Comparison of ENCODE assay signal across 8 cellular contexts in the genomic region with DNA sequence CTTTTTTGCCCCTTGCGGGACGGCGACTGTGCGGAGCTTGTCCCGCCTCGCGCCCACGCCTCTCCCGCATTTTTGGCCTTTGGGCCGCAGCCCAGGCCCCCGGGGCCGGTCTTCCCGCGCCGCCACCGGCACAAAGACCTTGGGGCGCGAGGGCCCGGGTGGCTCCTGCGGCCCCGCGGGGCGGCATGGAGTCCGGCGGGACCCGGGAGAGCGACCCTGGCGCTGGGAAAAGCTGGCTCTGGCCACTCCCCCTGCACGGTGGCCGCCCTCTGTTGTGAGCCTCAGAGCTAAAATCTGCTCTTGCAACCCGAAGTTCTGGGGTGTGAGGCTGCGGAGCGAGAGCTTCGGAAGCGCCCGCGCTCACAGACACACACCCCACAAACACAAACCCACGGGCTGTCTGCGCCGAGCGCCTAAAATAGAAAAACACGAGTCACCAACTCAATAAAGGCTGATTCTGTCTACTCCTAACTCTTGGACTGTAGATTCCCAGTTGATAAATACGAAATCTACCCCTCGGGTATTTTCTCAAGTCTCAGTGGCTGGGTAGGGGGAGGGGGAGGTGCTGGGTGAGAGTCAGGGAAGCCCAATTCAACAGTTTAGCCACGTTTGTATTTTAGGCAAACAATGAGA. TPM values are rescaled to one million over a fixed set of nuclear protein-coding genes. Genes with fewer than 3 reads are reported as not detected.
DNase-seq lines count a peak whose midpoint lies in the region; ATAC-seq and TF ChIP-seq lines count a peak whose summit lies in the region.

No MANE protein-coding gene starts in this region.

- no peaks in the 10 kb centered on the region for H3K36me3 Mint-ChIP-seq in activated CD8-positive, alpha-beta memory T cell treated with anti-CD3 and anti-CD28 coated beads, Interleukin-2, amount 10 ng/mL, durations not matched to agents 7 days and 5 days
- no peaks in the 10 kb centered on the region for H3K36me3 Mint-ChIP-seq in natural killer cell

- H2AFZ ChIP-seq in fibroblast of lung (ENCODE audit: low read length) = peak overlapping the region; percentile 80

- H3K4me3 Mint-ChIP-seq in activated CD8-positive, alpha-beta memory T cell treated with anti-CD3 and anti-CD28 coated beads, Interleukin-2, amount 10 ng/mL, durations not matched to agents 7 days and 5 days = peak overlapping the region; percentile 70
- peak overlapping the region; percentile 88 for H3K4me3 Mint-ChIP-seq in natural killer cell

- H3K27ac Mint-ChIP-seq in activated CD8-positive, alpha-beta memory T cell treated with anti-CD3 and anti-CD28 coated beads, Interleukin-2, amount 10 ng/mL, durations not matched to agents 7 days and 5 days = peak overlapping the region; percentile 54
- no peak overlapping the region for H3K27ac Mint-ChIP-seq in natural killer cell

- ATAC-seq in activated CD8-positive, alpha-beta memory T cell treated with anti-CD3 and anti-CD28 coated beads, Interleukin-2, amount 10 ng/mL, durations not matched to agents 7 days and 5 days = peak; percentile 11
- peak in 1 of 3 donors; percentile 16 for ATAC-seq in natural killer cell

- no peaks in the 10 kb centered on the region for H3K27me3 ChIP-seq in fibroblast of lung (ENCODE audit: control insufficient read depth, insufficient read depth, low read length)
- H3K27me3 ChIP-seq in transverse colon = peaks cover 18% of the 10 kb centered on the region

- peak overlapping the region; percentile 46 for H3K9ac ChIP-seq in fibroblast of lung (ENCODE audit: insufficient read depth, low read length)

- peak overlapping the region; percentile 98 for H3K27ac ChIP-seq in HEK293 (ENCODE audit: extremely low read depth, low read depth, low read length)
- no peak overlapping the region for H3K27ac ChIP-seq in fibroblast of lung (ENCODE audit: insufficient read depth, low read length)
- peak overlapping the region; percentile 86 to 92 (median 90) for H3K27ac ChIP-seq in transverse colon

- peak; percentile 36 for TF ChIP-seq POLR2A in transverse colon (IDR thresholded peaks at IDR 0.05)

- intact Hi-C loops in natural killer cell (cut with micrococcal nuclease) (no loop called here), transverse colon (cut with DNase I; ENCODE audit: low total_unique reads) (loop anchor here (10.0 kb wide), 1 partner anchor 91 kb away; a partner anchor contains a TSS)

- peaks cover 20% of the 10 kb centered on the region for H3K4me1 Mint-ChIP-seq in activated CD8-positive, alpha-beta memory T cell treated with anti-CD3 and anti-CD28 coated beads, Interleukin-2, amount 10 ng/mL, durations not matched to agents 7 days and 5 days
- H3K4me1 Mint-ChIP-seq in natural killer cell = peaks cover 18 to 19% of the 10 kb centered on the region in 2 donors

- H3K4me2 ChIP-seq in fibroblast of lung (ENCODE audit: extremely low read depth, insufficient read depth, low read length) = peak overlapping the region; percentile 69

- H3K9me3 ChIP-seq in HEK293 (ENCODE audit: control insufficient read depth, insufficient read depth, low read depth, low read length) (no peaks in the 10 kb centered on the region), fibroblast of lung (ENCODE audit: control insufficient read depth, insufficient read depth, low read depth, low read length) (no peaks in the 10 kb centered on the region), transverse colon (no peaks in the 10 kb centered on the region)

- H4K20me1 ChIP-seq in fibroblast of lung (ENCODE audit: control insufficient read depth, extremely low read depth, insufficient read depth, low read length) = no peaks in the 10 kb centered on the region

- H3K4me1 ChIP-seq in HEK293 (ENCODE audit: control insufficient read depth, insufficient read depth, low read length) (peaks cover 4% of the 10 kb centered on the region; the same call in 1 of the 2 replicates), fibroblast of lung (ENCODE audit: control insufficient read depth, extremely low read depth, insufficient read depth, low read length) (no peaks in the 10 kb centered on the region), transverse colon (peaks cover 5 to 21% (median 14%) of the 10 kb centered on the region in 4 donors)

- CTCF ChIA-PET in HEK293 (lab: Yijun Ruan, JAX) = interaction anchor here (0.5 to 1.5 kb wide), 10 partner anchors 8 to 589 kb away, joined by 3 to 5 read pairs (median 3); no protein-coding TSS in a partner anchor
- CTCF ChIA-PET in activated CD8-positive, alpha-beta memory T cell treated with anti-CD3 and anti-CD28 coated beads, Interleukin-2, amount 10 ng/mL, durations not matched to agents 7 days and 5 days (lab: Charles Lee) = interaction anchor here (0.7 to 4.2 kb wide), 9 partner anchors 9 to 733 kb away, joined by 3 to 59 read pairs (median 3); a partner anchor contains a TSS

- no peak for TF ChIP-seq EP300 in transverse colon (IDR thresholded peaks at IDR 0.05; ENCODE audit: low read depth)

- H3K79me2 ChIP-seq in fibroblast of lung (ENCODE audit: control insufficient read depth, insufficient read depth, low read length) = no peaks in the 10 kb centered on the region

- peaks cover 18% of the 10 kb centered on the region for H3K27me3 Mint-ChIP-seq in activated CD8-positive, alpha-beta memory T cell treated with anti-CD3 and anti-CD28 coated beads, Interleukin-2, amount 10 ng/mL, durations not matched to agents 7 days and 5 days
- peaks cover 5 to 19% of the 10 kb centered on the region in 2 donors for H3K27me3 Mint-ChIP-seq in natural killer cell (ENCODE audit: low read depth in 2 of 2)

- DNase-seq in DMS79 treated with DMSO at 0.1 percent for 48 hours (lab: John Stamatoyannopoulos, UW) (peak; percentile 82), NCI-H2227 (lab: John Stamatoyannopoulos, UW; ENCODE audit: unreplicated experiment) (peak; percentile 77), fibroblast of lung (ENCODE audit: low read depth in 2 of 2) (no peak), natural killer cell (peak; percentile 18), transverse colon (peak; percentile 59), cerebellar nuclear complex (lab: John Stamatoyannopoulos, UW) (no peak)
- peak; percentile 43 for DNase-seq in activated CD8-positive, alpha-beta memory T cell treated with anti-CD3 and anti-CD28 coated beads, Interleukin-2, amount 10 ng/mL, durations not matched to agents 7 days and 5 days

- WGBS in transverse colon (ENCODE audit: low coverage in 1 of 2), 2 donors = 0% methylated on average over 3 to 44 of the region's 45 CpGs

- H3K9me3 Mint-ChIP-seq in activated CD8-positive, alpha-beta memory T cell treated with anti-CD3 and anti-CD28 coated beads, Interleukin-2, amount 10 ng/mL, durations not matched to agents 7 days and 5 days (ENCODE audit: low read depth) = no peaks in the 10 kb centered on the region
- H3K9me3 Mint-ChIP-seq in natural killer cell = no peaks in the 10 kb centered on the region

- POLR2A ChIA-PET in HEK293 (lab: Yijun Ruan, JAX) = interaction anchor here (0.6 to 1.9 kb wide), 6 partner anchors 11 to 417 kb away, joined by 3 to 10 read pairs (median 5); a partner anchor contains a TSS

- TF ChIP-seq CTCF in HEK293 (tag by site-specific recombination; IDR thresholded peaks at IDR 0.05) (peak; percentile 10), fibroblast of lung (conservative IDR thresholded peaks at IDR 0.05 in 1 of 2, IDR thresholded peaks at IDR 0.05 in 1 of 2; ENCODE audit: low read depth in 1 of 2, low read length in 2 of 2) (no peak), natural killer cell (IDR thresholded peaks at IDR 0.05) (no peak), transverse colon (IDR thresholded peaks at IDR 0.05) (no peak)

- in situ Hi-C loops in transverse colon (cut with MboI; ENCODE audit: low pct_ligation_motif_present in 1 of 4, low pct_unique_long_range_greater_than_20kb in 1 of 4, low sequenced_read_pairs in 3 of 4) = no loop called here

- H3K36me3 ChIP-seq in HEK293 (ENCODE audit: control insufficient read depth in 2 of 2, insufficient read depth in 1 of 2, low read length in 2 of 2) (no peaks in the 10 kb centered on the region; a peak in 1 of 3 replicates), fibroblast of lung (ENCODE audit: control insufficient read depth, insufficient read depth, low read length) (no peaks in the 10 kb centered on the region), transverse colon (no peaks in the 10 kb centered on the region)

- H3K4me3 ChIP-seq in HEK293 (ENCODE audit: low read depth, low read length) = peak overlapping the region; percentile 74
- H3K4me3 ChIP-seq in fibroblast of lung (replicated peaks in 1 of 4; ENCODE audit: control extremely low read depth in 1 of 4, insufficient read depth in 1 of 4, low read depth in 3 of 4, low read length in 4 of 4) = peak overlapping the region; percentile 58 to 69 (median 64)
- H3K4me3 ChIP-seq in transverse colon = peak overlapping the region; percentile 20 to 96 (median 90)

TF ChIP-seq in HEK293, 187 proteins besides CTCF, POLR2A, EP300 and RAD21 (continues in another document):
- 0 out of 2 replicates have a peak, but pooled peaks have one; percentile 41 for TF ChIP-seq KLF10 (tag by site-specific recombination; IDR thresholded peaks at IDR 0.05)
- TF ChIP-seq ZSCAN30 (tag by site-specific recombination; IDR thresholded peaks at IDR 0.05) = peak; percentile 78; the same call in 1 of the 2 replicates
- TF ChIP-seq, protein P1, sequence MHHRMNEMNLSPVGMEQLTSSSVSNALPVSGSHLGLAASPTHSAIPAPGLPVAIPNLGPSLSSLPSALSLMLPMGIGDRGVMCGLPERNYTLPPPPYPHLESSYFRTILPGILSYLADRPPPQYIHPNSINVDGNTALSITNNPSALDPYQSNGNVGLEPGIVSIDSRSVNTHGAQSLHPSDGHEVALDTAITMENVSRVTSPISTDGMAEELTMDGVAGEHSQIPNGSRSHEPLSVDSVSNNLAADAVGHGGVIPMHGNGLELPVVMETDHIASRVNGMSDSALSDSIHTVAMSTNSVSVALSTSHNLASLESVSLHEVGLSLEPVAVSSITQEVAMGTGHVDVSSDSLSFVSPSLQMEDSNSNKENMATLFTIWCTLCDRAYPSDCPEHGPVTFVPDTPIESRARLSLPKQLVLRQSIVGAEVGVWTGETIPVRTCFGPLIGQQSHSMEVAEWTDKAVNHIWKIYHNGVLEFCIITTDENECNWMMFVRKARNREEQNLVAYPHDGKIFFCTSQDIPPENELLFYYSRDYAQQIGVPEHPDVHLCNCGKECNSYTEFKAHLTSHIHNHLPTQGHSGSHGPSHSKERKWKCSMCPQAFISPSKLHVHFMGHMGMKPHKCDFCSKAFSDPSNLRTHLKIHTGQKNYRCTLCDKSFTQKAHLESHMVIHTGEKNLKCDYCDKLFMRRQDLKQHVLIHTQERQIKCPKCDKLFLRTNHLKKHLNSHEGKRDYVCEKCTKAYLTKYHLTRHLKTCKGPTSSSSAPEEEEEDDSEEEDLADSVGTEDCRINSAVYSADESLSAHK (tag by site-specific recombination; IDR thresholded peaks at IDR 0.05) = 0 out of 2 replicates have a peak, but pooled peaks have one; percentile 38

RNA-seq across cellular contexts. Expression of a gene that starts 0.5 kb away (rescaled TPM):
- 1 to 10 TPM; 3.3 to 4.7 TPM for total RNA-seq in activated CD8-positive, alpha-beta memory T cell treated with anti-CD3 and anti-CD28 coated beads, Interleukin-2, amount 10 ng/mL, durations not matched to agents 7 days and 5 days
- 0.83 and 1.0 TPM in 2 replicates for total RNA-seq in fibroblast of lung
- 1.7 and 2.1 TPM in 2 replicates for polyA plus RNA-seq in fibroblast of lung
- 1.5 and 1.6 TPM in 2 replicates for polyA plus RNA-seq in fibroblast of lung (2012)
- polyA minus RNA-seq in fibroblast of lung (ENCODE audit: low replicate concordance) = 3.9 and 5.2 TPM in 2 replicates
- total RNA-seq in natural killer cell = 1 to 10 TPM; 1.3 to 1.6 (median 1.3) TPM
- total RNA-seq in transverse colon = 10 to 100 TPM in 1 of 4 donors, 1 to 10 TPM in 3; 4.8 to 12.1 (median 5.0) TPM

Comparison
In these comparisons a context has a peak if more than half of its experiments do, and no peak if none do; other contexts are left out.
1. DNase-seq: peak in DMS79 treated with DMSO at 0.1 percent for 48 hours (single experiment), NCI-H2227 (single experiment), activated CD8-positive, alpha-beta memory T cell treated with anti-CD3 and anti-CD28 coated beads, Interleukin-2, amount 10 ng/mL, durations not matched to agents 7 days and 5 days (single experiment), natural killer cell (single experiment) and transverse colon (single experiment); none in fibroblast of lung (0 of 2) and cerebellar nuclear complex (0 of 2).
2. Peak in every context shown above with its lines, with median percentiles within 50 percentile points of each other: H3K4me3 ChIP-seq.